ENCODE assay signal across 9 cellular contexts in genomic region chr3:160757624-160758106, GRCh38. TPM values are rescaled to one million over a fixed set of nuclear protein-coding genes. Genes with fewer than 3 reads are reported as not detected.
A peak's percentile ranks its signal among the peaks of the same experiment; 100 is the strongest.
DNase-seq lines count a peak whose midpoint lies in the region; ATAC-seq and TF ChIP-seq lines count a peak whose summit lies in the region.
"Had no signal": no experiment of that assay in that cellular context is flagged by ENCODE, and none has a peak within 500 bp of the region (broad histone marks: within the 10 kb centered on the region; RNA-seq: fewer than 3 reads in every experiment).

No MANE protein-coding gene starts in this region.

- in situ Hi-C loops in gastrocnemius medialis (cut with MboI; ENCODE audit: low sequenced_read_pairs in 4 of 4), result loop anchor here in 2 of 4 donors (10.0 kb wide), 2 partner anchors 47 to 193 kb away; partner anchors contain the start of gene KPNA4 (in 2 of the 2)

- ATAC-seq in gastrocnemius medialis, result no peak

- H3K36me3 ChIP-seq in H7 (replicated peaks; ENCODE audit: control insufficient read depth, insufficient read depth, low read length), result no peaks in the 10 kb centered on the region
- H3K36me3 ChIP-seq in Peyer's patch, result no peaks in the 10 kb centered on the region
- H3K36me3 ChIP-seq in iPS DF 6.9 (ENCODE audit: control insufficient read depth, insufficient read depth, low read length), result no peaks in the 10 kb centered on the region
- H3K36me3 ChIP-seq in gastrocnemius medialis, result no peaks in the 10 kb centered on the region
- no peaks in the 10 kb centered on the region for H3K36me3 ChIP-seq in testis (ENCODE audit: low read depth, missing control alignments)

- H3K4me3 ChIP-seq in H7 (ENCODE audit: insufficient read depth, low read depth, low read length) (peak overlapping the region; percentile 72; the same call in 1 of the 2 replicates), Peyer's patch (peak overlapping the region; percentile 72 to 82 (median 81)), iPS DF 6.9 (ENCODE audit: low read length) (peak overlapping the region; percentile 76; the same call in 1 of the 2 replicates), gastrocnemius medialis (peak overlapping the region; percentile 82 to 97 (median 89)), testis (peak overlapping the region in 1 of 2 donors; percentile 85)

- H3K27me3 ChIP-seq in H7 (ENCODE audit: control insufficient read depth, insufficient read depth, low read length) (peaks cover 31% of the 10 kb centered on the region), Peyer's patch (no peaks in the 10 kb centered on the region), iPS DF 6.9 (ENCODE audit: control insufficient read depth, insufficient read depth, low read length) (peaks cover 14% of the 10 kb centered on the region), gastrocnemius medialis (no peaks in the 10 kb centered on the region), testis (no peaks in the 10 kb centered on the region)

- H3K9me3 ChIP-seq in Peyer's patch, result no peaks in the 10 kb centered on the region
- H3K9me3 ChIP-seq in iPS DF 6.9 (ENCODE audit: control insufficient read depth, insufficient read depth, low read length), result no peaks in the 10 kb centered on the region
- H3K9me3 ChIP-seq in gastrocnemius medialis, result no peaks in the 10 kb centered on the region
- H3K9me3 ChIP-seq in testis, result no peaks in the 10 kb centered on the region

- H3K27ac ChIP-seq in Peyer's patch (no peak overlapping the region), iPS DF 6.9 (ENCODE audit: low read length) (no peak overlapping the region), gastrocnemius medialis (peak overlapping the region; percentile 94 to 99 (median 96)), testis (no peak overlapping the region)

- TF ChIP-seq CTCF in Peyer's patch (IDR thresholded peaks at IDR 0.05), result no peak
- TF ChIP-seq CTCF in gastrocnemius medialis (IDR thresholded peaks at IDR 0.05 in 4 of 5, conservative IDR thresholded peaks at IDR 0.05 in 1 of 5), result no peak
- TF ChIP-seq CTCF in testis (IDR thresholded peaks at IDR 0.05), result no peak

- intact Hi-C loops in gastrocnemius medialis (cut with DNase I; ENCODE audit: low total_unique reads), result loop anchor here (2.0 to 10.0 kb wide), 6 partner anchors 40 to 903 kb away; partner anchors contain the start of gene KPNA4
- intact Hi-C loops in testis (cut with DNase I; ENCODE audit: low total_unique reads), result no loop called here

- WGBS in iPS DF 6.9 (ENCODE audit: insufficient coverage, insufficient read length), result no CpG with 5 or more reads among the region's 5 CpGs
- WGBS in testis, 2 donors, result 53 to 57% methylated on average over 5 of the region's 5 CpGs

- H3K4me1 ChIP-seq in Peyer's patch (peaks cover 0 to 26% (median 12%) of the 10 kb centered on the region in 4 donors), iPS DF 6.9 (ENCODE audit: control insufficient read depth, insufficient read depth, low read length) (peaks cover 4% of the 10 kb centered on the region), gastrocnemius medialis (peaks cover 35 to 45% of the 10 kb centered on the region in 2 donors), testis (peaks cover 16% of the 10 kb centered on the region)

- TF ChIP-seq POLR2A in Peyer's patch (IDR thresholded peaks at IDR 0.05) (no peak), gastrocnemius medialis (IDR thresholded peaks at IDR 0.05) (no peak), testis (IDR thresholded peaks at IDR 0.05) (no peak)

- DNase-seq in H7 (no peak), Peyer's patch (no peak), iPS DF 6.9 (ENCODE audit: low read depth, low spot score) (no peak), gastrocnemius medialis (no peak), GF-D8 (lab: John Stamatoyannopoulos, UW) (no peak), NCI-H510A treated with DMSO at 0.1 percent for 48 hours (lab: John Stamatoyannopoulos, UW) (no peak), testis (no peak)
- DNase-seq: activated CD4-positive, alpha-beta T cell treated with anti-CD3 and anti-CD28 coated beads, Interleukin-2, amount 50 U/mL, for 4 hours; effector CD8-positive, alpha-beta T cell had no signal

RNA-seq across cellular contexts. Expression of gene PPM1L, which starts 1.6 kb away (rescaled TPM):
- 3.2 and 5.7 TPM in 2 replicates for total RNA-seq in H7 (2014; rRNA removed; shearing (Covaris generic))
- 10 to 100 TPM in 3 of 4 donors, 1 to 10 TPM in 1; 8.4 to 17.8 (median 12.7) TPM for total RNA-seq in Peyer's patch
- total RNA-seq in gastrocnemius medialis, result 100 to 1,000 TPM in 3 of 4 donors, 10 to 100 TPM in 1; 85.0 to 243 (median 122) TPM
- 10 to 100 TPM; 19.6 to 27.7 TPM for total RNA-seq in testis
- 4.4 TPM for polyA plus RNA-seq in testis (ENCODE audit: insufficient read depth, low read depth, low replicate concordance)

Comparison
In these comparisons a context has a peak if more than half of its experiments do, and no peak if none do; other contexts are left out.
1. H3K27ac ChIP-seq: peak in gastrocnemius medialis (4 of 4); none in Peyer's patch (0 of 4), iPS DF 6.9 (single experiment) and testis (0 of 2).